1 cellular context compared by ENCODE assay signal in the genomic region with DNA sequence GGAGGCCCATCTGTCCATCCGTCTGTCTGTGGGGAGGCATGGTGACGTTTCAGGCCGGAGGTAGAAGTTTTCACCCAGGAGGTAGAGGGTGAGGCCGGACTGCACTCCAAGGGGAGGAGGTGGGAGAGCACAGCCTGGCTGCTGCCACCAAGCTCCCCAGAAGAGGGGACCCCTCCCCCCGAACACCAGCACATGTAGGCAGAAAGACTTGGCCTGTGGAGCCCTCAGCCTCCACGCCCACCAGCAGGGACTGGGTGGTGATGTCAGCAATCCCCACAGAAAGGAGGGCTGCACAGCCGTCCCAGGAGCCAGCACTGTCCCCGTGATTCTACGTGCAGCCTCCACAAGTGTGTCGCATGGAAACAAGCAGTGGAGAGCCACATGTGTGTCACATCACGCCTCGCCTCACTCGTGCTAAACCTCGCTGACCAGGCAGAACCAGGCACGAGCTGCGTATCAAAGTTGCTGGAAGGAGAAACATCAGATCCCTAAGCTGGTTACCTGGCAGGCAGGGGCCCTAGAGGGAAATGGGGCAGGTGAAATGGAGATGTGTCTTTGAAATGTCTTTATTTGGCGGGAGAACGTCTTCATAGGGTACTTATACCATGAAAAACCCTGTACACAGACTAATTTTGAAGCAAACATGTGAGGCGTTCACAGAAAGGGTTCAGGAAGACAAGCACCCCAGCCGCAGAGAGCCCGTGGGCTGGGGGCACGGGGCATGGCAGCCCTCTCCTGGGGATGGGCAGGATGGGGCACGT.
TF ChIP-seq lines count a peak whose summit lies in the region.

No MANE protein-coding gene starts in this region.

TF ChIP-seq in IMR-90, 13 proteins besides CTCF, POLR2A, EP300 and RAD21:
- TF ChIP-seq CHD1 (IDR thresholded peaks at IDR 0.05; ENCODE audit: low read depth, low read length) (no peak), RFX5 (IDR thresholded peaks at IDR 0.05; ENCODE audit: low read depth, low read length) (no peak), MAFK (IDR thresholded peaks at IDR 0.05; ENCODE audit: low read depth, low read length) (no peak), RCOR1 (IDR thresholded peaks at IDR 0.05; ENCODE audit: insufficient replicate concordance, low read length) (no peak), MAZ (IDR thresholded peaks at IDR 0.05; ENCODE audit: borderline replicate concordance, low read depth, low read length) (no peak), NFE2L2 (IDR thresholded peaks at IDR 0.05; ENCODE audit: low read depth, low read length) (no peak)
